ENCODE assay signal across 9 cellular contexts in genomic region chr2:237731663-237732062, GRCh38.
DNase-seq lines count a peak whose midpoint lies in the region; ATAC-seq and TF ChIP-seq lines count a peak whose summit lies in the region.
"Had no signal": no experiment of that assay in that cellular context is flagged by ENCODE, and none has a peak within 500 bp of the region (broad histone marks: within the 10 kb centered on the region; RNA-seq: fewer than 3 reads in every experiment).

No MANE protein-coding gene starts in this region.

- CTCF ChIA-PET in OCI-LY7 (lab: Charles Lee; ENCODE audit: unreplicated experiment): no interaction called here

- H3K4me3 Mint-ChIP-seq in activated naive CD8-positive, alpha-beta T cell treated with anti-CD3 and anti-CD28 coated beads for 36 hours: peak overlapping the region; percentile 37
- H3K4me3 Mint-ChIP-seq: activated naive CD8-positive, alpha-beta T cell treated with anti-CD3 and anti-CD28 coated beads, Interleukin-2, amount 10 ng/mL, durations not matched to agents 7 days and 5 days had no signal

- no peaks in the 10 kb centered on the region for H3K9me3 ChIP-seq in MG63
- H3K9me3 ChIP-seq in right lobe of liver: no peaks in the 10 kb centered on the region
- H3K9me3 ChIP-seq in transverse colon: no peaks in the 10 kb centered on the region
- no peaks in the 10 kb centered on the region for H3K9me3 ChIP-seq in OCI-LY7 (ENCODE audit: low read length)

- TF ChIP-seq POLR2A in right lobe of liver (IDR thresholded peaks at IDR 0.05): peak; percentile 59
- no peak for TF ChIP-seq POLR2A in transverse colon (IDR thresholded peaks at IDR 0.05)

- no peak overlapping the region for H3K4me2 ChIP-seq in OCI-LY7 (ENCODE audit: low read length)

- 19% methylated on average over 6 of the region's 6 CpGs for WGBS in right lobe of liver (ENCODE audit: insufficient coverage, low coverage, low lambda C conversion rate, missing lambda C conversion rate)
- 46 to 50% methylated on average over 6 of the region's 6 CpGs for WGBS in transverse colon (ENCODE audit: low coverage in 1 of 2), 2 donors

- H2AFZ ChIP-seq in OCI-LY7 (ENCODE audit: low read length): no peak overlapping the region

- intact Hi-C loops in right lobe of liver (cut with DNase I) (no loop called here), transverse colon (cut with DNase I; ENCODE audit: low total_unique reads) (no loop called here), OCI-LY7 (cut with micrococcal nuclease; ENCODE audit: unreplicated experiment) (no loop called here)

- peak overlapping the region; percentile 88 for H3K27ac Mint-ChIP-seq in activated naive CD8-positive, alpha-beta T cell treated with anti-CD3 and anti-CD28 coated beads for 36 hours

- DNase-seq in AG10803 (ENCODE audit: low read depth) (peak; percentile 60), MG63 (peak; percentile 43), right lobe of liver (peak in 2 of 3 donors; percentile 35 to 56), transverse colon (no peak), OCI-LY7 (ENCODE audit: low spot score) (no peak), SKM-1 (lab: John Stamatoyannopoulos, UW; ENCODE audit: unreplicated experiment) (no peak)
- peak; percentile 58 for DNase-seq in activated naive CD8-positive, alpha-beta T cell treated with anti-CD3 and anti-CD28 coated beads for 36 hours
- DNase-seq: activated naive CD8-positive, alpha-beta T cell treated with anti-CD3 and anti-CD28 coated beads, Interleukin-2, amount 10 ng/mL, durations not matched to agents 7 days and 5 days had no signal

- H3K27ac ChIP-seq in right lobe of liver (peak overlapping the region; percentile 75 to 94 (median 92)), transverse colon (peak overlapping the region; percentile 73 to 86 (median 82)), OCI-LY7 (ENCODE audit: low read depth, low read length, poor library complexity, severe bottlenecking) (no peak overlapping the region)

- peak; percentile 9 to 58 (median 32) for ATAC-seq in right lobe of liver
- ATAC-seq in HG03439 (IDR thresholded peaks at IDR 0.05; ENCODE audit: unreplicated experiment): no peak

- no peaks in the 10 kb centered on the region for H3K9me3 Mint-ChIP-seq in activated naive CD8-positive, alpha-beta T cell treated with anti-CD3 and anti-CD28 coated beads for 36 hours
- H3K9me3 Mint-ChIP-seq: activated naive CD8-positive, alpha-beta T cell treated with anti-CD3 and anti-CD28 coated beads, Interleukin-2, amount 10 ng/mL, durations not matched to agents 7 days and 5 days had no signal

- in situ Hi-C loops in transverse colon (cut with MboI; ENCODE audit: low pct_ligation_motif_present in 1 of 4, low pct_unique_long_range_greater_than_20kb in 1 of 4, low sequenced_read_pairs in 3 of 4): loop anchor here in 1 of 4 donors (25.0 kb wide), 1 partner anchor 144 kb away; the partner anchor contains the start of gene RAB17

- peaks cover 9% of the 10 kb centered on the region; the same call in 1 of the 2 replicates for H4K20me1 ChIP-seq in OCI-LY7 (ENCODE audit: insufficient read depth, low read length)

- H3K27me3 ChIP-seq in MG63 (no peaks in the 10 kb centered on the region), right lobe of liver (no peaks in the 10 kb centered on the region), transverse colon (no peaks in the 10 kb centered on the region)

- H3K4me1 ChIP-seq in right lobe of liver (peaks cover 0 to 55% (median 18%) of the 10 kb centered on the region in 4 donors), transverse colon (peaks cover 33 to 88% (median 53%) of the 10 kb centered on the region in 4 donors), OCI-LY7 (ENCODE audit: insufficient read depth, low read length, poor library complexity, severe bottlenecking) (no peaks in the 10 kb centered on the region)

- no TSS peak for BruUV-seq in OCI-LY7 (replicated peaks; lab: Mats Ljungman, UMichigan)

- no peak for TF ChIP-seq EP300 in transverse colon (IDR thresholded peaks at IDR 0.05; ENCODE audit: low read depth)

- POLR2A ChIA-PET in OCI-LY7 (lab: Charles Lee): no interaction called here

- no peak for TF ChIP-seq CTCF in AG10803 (conservative IDR thresholded peaks at IDR 0.05; ENCODE audit: low read length)
- no peak for TF ChIP-seq CTCF in right lobe of liver (IDR thresholded peaks at IDR 0.05)
- no peak for TF ChIP-seq CTCF in transverse colon (IDR thresholded peaks at IDR 0.05)
- TF ChIP-seq CTCF in OCI-LY7 (conservative IDR thresholded peaks at IDR 0.05; ENCODE audit: low read length): no peak

- peaks cover 65% of the 10 kb centered on the region; the same call in 1 of the 2 replicates for H3K79me2 ChIP-seq in OCI-LY7 (ENCODE audit: insufficient read depth, low read depth, low read length)

- H3K36me3 ChIP-seq in MG63 (peaks cover 17% of the 10 kb centered on the region), right lobe of liver (no peaks in the 10 kb centered on the region), transverse colon (no peaks in the 10 kb centered on the region), OCI-LY7 (ENCODE audit: insufficient read depth, low read length) (peaks cover 59% of the 10 kb centered on the region)

- no peaks in the 10 kb centered on the region for H3K27me3 Mint-ChIP-seq in activated naive CD8-positive, alpha-beta T cell treated with anti-CD3 and anti-CD28 coated beads for 36 hours
- H3K27me3 Mint-ChIP-seq: activated naive CD8-positive, alpha-beta T cell treated with anti-CD3 and anti-CD28 coated beads, Interleukin-2, amount 10 ng/mL, durations not matched to agents 7 days and 5 days had no signal

- H3K9me2 ChIP-seq in OCI-LY7 (ENCODE audit: insufficient read depth, low read length): no peaks in the 10 kb centered on the region

- peaks cover 34% of the 10 kb centered on the region for H3K4me1 Mint-ChIP-seq in activated naive CD8-positive, alpha-beta T cell treated with anti-CD3 and anti-CD28 coated beads for 36 hours

- no peak overlapping the region for H3K4me3 ChIP-seq in AG10803 (ENCODE audit: low read length)
- no peak overlapping the region for H3K4me3 ChIP-seq in MG63
- H3K4me3 ChIP-seq in right lobe of liver: no peak overlapping the region
- no peak overlapping the region for H3K4me3 ChIP-seq in transverse colon
- H3K4me3 ChIP-seq in OCI-LY7 (ENCODE audit: low read depth, low read length, poor library complexity, severe bottlenecking): no peak overlapping the region

- peaks cover 10% of the 10 kb centered on the region for H3K36me3 Mint-ChIP-seq in activated naive CD8-positive, alpha-beta T cell treated with anti-CD3 and anti-CD28 coated beads for 36 hours

Comparison
In these comparisons a context has a peak if more than half of its experiments do, and no peak if none do; other contexts are left out.
1. DNase-seq: peak in AG10803 (single experiment), MG63 (single experiment), activated naive CD8-positive, alpha-beta T cell treated with anti-CD3 and anti-CD28 coated beads for 36 hours (single experiment) and right lobe of liver (2 of 3); none in transverse colon (single experiment), OCI-LY7 (single experiment) and SKM-1 (single experiment).